Comparison of ENCODE assay signal across 1 cellular context in genomic region chr1:173862769-173863223, GRCh38.
TF ChIP-seq lines count a peak whose summit lies in the region.

No MANE protein-coding gene starts in this region.

TF ChIP-seq in endothelial cell of umbilical vein, 7 proteins besides CTCF, POLR2A, EP300 and RAD21:
- no peak for TF ChIP-seq JUN (IDR thresholded peaks at IDR 0.05; ENCODE audit: borderline replicate concordance, insufficient read depth, insufficient read length, low read depth)
- TF ChIP-seq GATA2 (IDR thresholded peaks at IDR 0.05; ENCODE audit: insufficient read depth, insufficient read length, low read depth, low read length) = no peak
- TF ChIP-seq POLR2AphosphoS5 (IDR thresholded peaks at IDR 0.05; ENCODE audit: insufficient read depth, low read depth, low read length) = peak; percentile 17
- TF ChIP-seq MAX (IDR thresholded peaks at IDR 0.05; ENCODE audit: insufficient read depth, insufficient read length) = no peak
- TF ChIP-seq EZH2 (IDR thresholded peaks at IDR 0.05; ENCODE audit: borderline replicate concordance, low read depth, low read length, severe bottlenecking) = no peak
